8 cellular contexts compared by ENCODE assay signal in the genomic region with DNA sequence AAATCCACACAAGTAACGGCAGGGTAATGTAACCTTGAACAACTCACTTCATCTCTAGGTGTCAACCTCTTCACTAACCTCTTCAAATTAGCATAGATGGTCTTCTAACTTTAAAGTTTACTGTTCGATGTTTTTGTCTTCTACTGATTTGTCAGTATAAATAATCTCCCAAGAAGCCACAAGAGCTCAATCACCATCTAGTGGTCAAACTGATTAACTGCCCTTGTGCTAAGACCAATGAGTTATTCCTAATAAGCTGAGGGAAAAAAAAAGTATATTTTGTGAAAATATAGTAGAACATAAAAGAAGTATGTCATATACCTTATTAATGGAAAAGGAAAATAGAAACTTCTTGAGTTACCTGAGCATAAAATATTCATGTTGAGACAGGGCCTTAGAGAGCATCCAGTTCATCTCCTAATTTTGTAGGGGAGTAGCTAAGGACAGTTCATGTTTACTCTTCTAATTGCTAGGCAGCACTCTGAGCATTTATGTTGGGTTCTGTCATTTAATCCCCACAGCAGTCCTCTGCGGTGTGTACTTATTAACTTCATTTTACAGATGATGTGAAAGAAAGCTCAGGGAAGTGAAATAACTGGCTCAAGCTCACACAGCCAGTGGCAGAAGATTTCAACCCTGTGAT.
DNase-seq lines count a peak whose midpoint lies in the region; FAIRE-seq and TF ChIP-seq lines count a peak whose summit lies in the region.

No MANE protein-coding gene starts in this region.

- peaks cover 4% of the 10 kb centered on the region for H3K36me3 ChIP-seq in breast epithelium

- H3K4me1 ChIP-seq in breast epithelium: no peaks in the 10 kb centered on the region

- DNase-seq in activated naive CD4-positive, alpha-beta T cell treated with anti-CD3 and anti-CD28 coated beads, Interleukin-2, amount 10 ng/mL, durations not matched to agents 7 days and 5 days: no peak
- DNase-seq in activated naive CD4-positive, alpha-beta T cell treated with anti-CD3 and anti-CD28 coated beads, Interleukin-2, amount 50 U/mL, for 16 hours: no peak
- peak; percentile 65 for DNase-seq in HFFc6
- peak; percentile 61 for DNase-seq in NCI-H2171 treated with DMSO at 0.1 percent for 48 hours (lab: John Stamatoyannopoulos, UW)
- DNase-seq in breast epithelium (ENCODE audit: low spot score in 2 of 2): no peak
- DNase-seq in kidney glomerular epithelial cell (lab: John Stamatoyannopoulos, UW): peak; percentile 65
- peak; percentile 44 for DNase-seq in urothelium cell line (ENCODE audit: low spot score)
- no peak for DNase-seq in activated effector memory CD4-positive, alpha-beta T cell treated with anti-CD3 and anti-CD28 coated beads, Interleukin-2, amount 50 U/mL, for 16 hours

- no peaks in the 10 kb centered on the region for H3K27me3 ChIP-seq in breast epithelium

- TF ChIP-seq CTCF in HFFc6 (IDR thresholded peaks at IDR 0.05) (peak; percentile 92), breast epithelium (IDR thresholded peaks at IDR 0.05) (peak; percentile 74 to 87 (median 85))

- intact Hi-C loops in breast epithelium (cut with DNase I; ENCODE audit: low total_unique reads): no loop called here

- no peak overlapping the region for H3K4me3 Mint-ChIP-seq in activated naive CD4-positive, alpha-beta T cell treated with anti-CD3 and anti-CD28 coated beads, Interleukin-2, amount 10 ng/mL, durations not matched to agents 7 days and 5 days
- no peak overlapping the region for H3K4me3 Mint-ChIP-seq in HFFc6

- CTCF ChIA-PET in activated naive CD4-positive, alpha-beta T cell treated with anti-CD3 and anti-CD28 coated beads, Interleukin-2, amount 10 ng/mL, durations not matched to agents 7 days and 5 days (lab: Charles Lee): interaction anchor here (0.9 to 4.0 kb wide), 16 partner anchors 12 to 449 kb away, joined by 3 to 30 read pairs (median 4); no protein-coding TSS in a partner anchor

- peaks cover 69% of the 10 kb centered on the region for H3K36me3 Mint-ChIP-seq in activated naive CD4-positive, alpha-beta T cell treated with anti-CD3 and anti-CD28 coated beads, Interleukin-2, amount 10 ng/mL, durations not matched to agents 7 days and 5 days
- peaks cover 38% of the 10 kb centered on the region for H3K36me3 Mint-ChIP-seq in HFFc6 (ENCODE audit: low read depth)

- H3K4me3 ChIP-seq in breast epithelium: no peak overlapping the region

- TF ChIP-seq POLR2A in breast epithelium (IDR thresholded peaks at IDR 0.05): no peak

- H3K9me3 Mint-ChIP-seq in activated naive CD4-positive, alpha-beta T cell treated with anti-CD3 and anti-CD28 coated beads, Interleukin-2, amount 10 ng/mL, durations not matched to agents 7 days and 5 days: no peaks in the 10 kb centered on the region
- no peaks in the 10 kb centered on the region for H3K9me3 Mint-ChIP-seq in HFFc6

- H3K27ac ChIP-seq in breast epithelium: no peak overlapping the region

- no peaks in the 10 kb centered on the region for H3K27me3 Mint-ChIP-seq in activated naive CD4-positive, alpha-beta T cell treated with anti-CD3 and anti-CD28 coated beads, Interleukin-2, amount 10 ng/mL, durations not matched to agents 7 days and 5 days
- H3K27me3 Mint-ChIP-seq in HFFc6 (ENCODE audit: insufficient read depth): peaks cover 1% of the 10 kb centered on the region; the same call in 1 of the 2 replicates

- H3K4me1 Mint-ChIP-seq in activated naive CD4-positive, alpha-beta T cell treated with anti-CD3 and anti-CD28 coated beads, Interleukin-2, amount 10 ng/mL, durations not matched to agents 7 days and 5 days: peaks cover 2% of the 10 kb centered on the region
- H3K4me1 Mint-ChIP-seq in HFFc6 (ENCODE audit: low read depth): peaks cover 51% of the 10 kb centered on the region

- no peak for FAIRE-seq in urothelium cell line (lab: Jason Lieb, UNC)

- peak overlapping the region; percentile 7 for H3K27ac Mint-ChIP-seq in activated naive CD4-positive, alpha-beta T cell treated with anti-CD3 and anti-CD28 coated beads, Interleukin-2, amount 10 ng/mL, durations not matched to agents 7 days and 5 days
- 0 out of 2 replicates have a peak overlapping the region, but pooled peaks have one; percentile 16 for H3K27ac Mint-ChIP-seq in HFFc6

- H3K9me3 ChIP-seq in breast epithelium: no peaks in the 10 kb centered on the region

Comparison
In these comparisons a context has a peak if more than half of its experiments do, and no peak if none do; other contexts are left out.
1. DNase-seq: peak in HFFc6 (single experiment), NCI-H2171 treated with DMSO at 0.1 percent for 48 hours (single experiment), kidney glomerular epithelial cell (single experiment) and urothelium cell line (single experiment); none in activated naive CD4-positive, alpha-beta T cell treated with anti-CD3 and anti-CD28 coated beads, Interleukin-2, amount 10 ng/mL, durations not matched to agents 7 days and 5 days (single experiment), activated naive CD4-positive, alpha-beta T cell treated with anti-CD3 and anti-CD28 coated beads, Interleukin-2, amount 50 U/mL, for 16 hours (single experiment), breast epithelium (0 of 2) and activated effector memory CD4-positive, alpha-beta T cell treated with anti-CD3 and anti-CD28 coated beads, Interleukin-2, amount 50 U/mL, for 16 hours (single experiment).